In genomic region chr14:57502581-57503254, GRCh38 we compare ENCODE assay signal across 19 cellular contexts. TPM values are rescaled to one million over a fixed set of nuclear protein-coding genes. Genes with fewer than 3 reads are reported as not detected.
DNase-seq lines count a peak whose midpoint lies in the region; FAIRE-seq and TF ChIP-seq lines count a peak whose summit lies in the region.
"Had no signal": no experiment of that assay in that cellular context is flagged by ENCODE, and none has a peak within 500 bp of the region (broad histone marks: within the 10 kb centered on the region; RNA-seq: fewer than 3 reads in every experiment).

No MANE protein-coding gene starts in this region.

- H3K4me1 ChIP-seq in H1 (replicated peaks in 1 of 4; ENCODE audit: control insufficient read depth in 3 of 4, insufficient read depth in 4 of 4, low read length in 3 of 4) (peaks cover 0 to 3% (median under 1%) of the 10 kb centered on the region in 4 experiments; a peak in 3 of 7 replicates), neuronal stem cell (ENCODE audit: control insufficient read depth in 2 of 2, insufficient read depth in 1 of 2, low read depth in 1 of 2, low read length in 2 of 2) (peaks cover 0 to 7% of the 10 kb centered on the region in 2 donors), Peyer's patch (no peaks in the 10 kb centered on the region)
- H3K4me1 ChIP-seq: body of pancreas had no signal

- H3K27ac Mint-ChIP-seq in activated CD4-positive, alpha-beta T cell treated with anti-CD3 and anti-CD28 coated beads, Interleukin-2, amount 10 ng/mL, durations not matched to agents 24 days and 14 days = no peak overlapping the region
- H3K27ac Mint-ChIP-seq: progenitor cell of endocrine pancreas had no signal

- no peak overlapping the region for H4K91ac ChIP-seq in H1 (replicated peaks; ENCODE audit: insufficient read length, low read length)
- H4K91ac ChIP-seq in neuronal stem cell (ENCODE audit: low read depth, low read length, poor library complexity) = no peak overlapping the region

- TF ChIP-seq EP300 in H1 (IDR thresholded peaks at IDR 0.05; ENCODE audit: borderline replicate concordance in 1 of 2, low read depth in 2 of 2, low read length in 2 of 2) = no peak

- H2BK5ac ChIP-seq in H1 (ENCODE audit: low read depth, low read length) = no peak overlapping the region
- no peak overlapping the region for H2BK5ac ChIP-seq in neuronal stem cell (ENCODE audit: low read length)

- no peaks in the 10 kb centered on the region for H3K27me3 Mint-ChIP-seq in activated CD4-positive, alpha-beta T cell treated with anti-CD3 and anti-CD28 coated beads, Interleukin-2, amount 10 ng/mL, durations not matched to agents 24 days and 14 days
- H3K27me3 Mint-ChIP-seq: progenitor cell of endocrine pancreas had no signal

- no peak for FAIRE-seq in H1 (lab: Jason Lieb, UNC)
- FAIRE-seq: frontal cortex, islet of Langerhans had no signal

- H3K27ac ChIP-seq in H1 (ENCODE audit: low read depth, low read length) (no peak overlapping the region), neuronal stem cell (replicated peaks; ENCODE audit: low read length) (no peak overlapping the region), Peyer's patch (no peak overlapping the region)
- H3K27ac ChIP-seq: body of pancreas, suprapubic skin had no signal

- no peaks in the 10 kb centered on the region for H3K36me3 ChIP-seq in H1 (ENCODE audit: control insufficient read depth in 2 of 4, insufficient read depth in 4 of 4, low read length in 3 of 4)
- H3K36me3 ChIP-seq in neuronal stem cell (replicated peaks in 1 of 2; ENCODE audit: control insufficient read depth in 2 of 2, insufficient read depth in 2 of 2, low read length in 2 of 2) = no peaks in the 10 kb centered on the region
- no peaks in the 10 kb centered on the region for H3K36me3 ChIP-seq in Peyer's patch
- H3K36me3 ChIP-seq: suprapubic skin had no signal

- H2BK12ac ChIP-seq in H1 (ENCODE audit: low read depth, low read length) = peak overlapping the region; percentile 62; the same call in 1 of the 2 replicates
- H2BK12ac ChIP-seq in neuronal stem cell (ENCODE audit: low read length) = no peak overlapping the region

- H3K9me3 Mint-ChIP-seq in activated CD4-positive, alpha-beta T cell treated with anti-CD3 and anti-CD28 coated beads, Interleukin-2, amount 10 ng/mL, durations not matched to agents 24 days and 14 days = no peaks in the 10 kb centered on the region

- H3K9me3 ChIP-seq in H1 (ENCODE audit: insufficient read depth in 2 of 2, low read depth in 1 of 2, low read length in 1 of 2) (no peaks in the 10 kb centered on the region), neuronal stem cell (replicated peaks in 1 of 2; ENCODE audit: control insufficient read depth in 2 of 2, insufficient read depth in 1 of 2, low read depth in 1 of 2, low read length in 2 of 2) (no peaks in the 10 kb centered on the region), Peyer's patch (no peaks in the 10 kb centered on the region)
- H3K9me3 ChIP-seq: body of pancreas, suprapubic skin had no signal

- no peaks in the 10 kb centered on the region; the same call in 1 of the 2 replicates for H3K23me2 ChIP-seq in H1 (ENCODE audit: low read depth, low read length)

- no peak overlapping the region for H2AK5ac ChIP-seq in H1 (ENCODE audit: low read depth, low read length)
- no peak overlapping the region for H2AK5ac ChIP-seq in neuronal stem cell (ENCODE audit: low read depth, low read length)

- intact Hi-C loops in activated CD4-positive, alpha-beta T cell treated with anti-CD3 and anti-CD28 coated beads, Interleukin-2, amount 10 ng/mL, durations not matched to agents 24 days and 14 days (cut with micrococcal nuclease) = no loop called here

- H4K5ac ChIP-seq in H1 (ENCODE audit: insufficient read length, low read depth, low read length) = no peak overlapping the region

- no peak overlapping the region for H3K4ac ChIP-seq in H1 (replicated peaks; ENCODE audit: insufficient read length, low read depth, low read length)
- no peak overlapping the region for H3K4ac ChIP-seq in neuronal stem cell (ENCODE audit: low read length)

- TF ChIP-seq POLR2A in H1 (IDR thresholded peaks at IDR 0.05; ENCODE audit: control extremely low read depth in 1 of 2, low read depth in 2 of 2, low read length in 2 of 2) (no peak), Peyer's patch (IDR thresholded peaks at IDR 0.05) (no peak)

- 93% methylated on average over 8 of the region's 8 CpGs; no CpG with 5 or more reads in 1 of the 2 experiments for WGBS in H1 (ENCODE audit: extremely low coverage in 1 of 2, insufficient coverage in 1 of 2, insufficient read length in 1 of 2, insufficient replicate concordance in 2 of 2, low coverage in 1 of 2, low lambda C conversion rate in 2 of 2, missing lambda C conversion rate in 1 of 2), 2 experiments
- no CpG with 5 or more reads among the region's 8 CpGs for WGBS in neuronal stem cell (ENCODE audit: extremely low coverage in 2 of 2, insufficient read length in 2 of 2, insufficient replicate concordance in 1 of 2), 2 donors

- no peak overlapping the region for H3K23ac ChIP-seq in H1 (ENCODE audit: insufficient read length)
- no peak overlapping the region for H3K23ac ChIP-seq in neuronal stem cell (ENCODE audit: low read depth, low read length, poor library complexity)

- H3K14ac ChIP-seq in H1 (ENCODE audit: insufficient read length) (no peak overlapping the region), neuronal stem cell (ENCODE audit: low read length) (no peak overlapping the region)

- 0 out of 2 replicates have a peak overlapping the region, but pooled peaks have one; percentile 13 for H2BK20ac ChIP-seq in H1 (ENCODE audit: low read length)

- CTCF ChIA-PET in H1 (lab: Charles Lee; ENCODE audit: partially characterized antibody) = interaction anchor here (1.0 to 2.4 kb wide), 4 partner anchors 13 to 24 kb away, joined by 3 to 6 read pairs (median 4); no protein-coding TSS in a partner anchor

- no peak overlapping the region for H3K4me3 Mint-ChIP-seq in activated CD4-positive, alpha-beta T cell treated with anti-CD3 and anti-CD28 coated beads, Interleukin-2, amount 10 ng/mL, durations not matched to agents 24 days and 14 days

- H3K4me2 ChIP-seq in H1 (ENCODE audit: insufficient read depth in 1 of 2, low read depth in 2 of 2, low read length in 2 of 2) (no peak overlapping the region), neuronal stem cell (ENCODE audit: insufficient read depth, low read length, poor library complexity, severe bottlenecking) (no peak overlapping the region)

- H3K36me3 Mint-ChIP-seq in activated CD4-positive, alpha-beta T cell treated with anti-CD3 and anti-CD28 coated beads, Interleukin-2, amount 10 ng/mL, durations not matched to agents 24 days and 14 days (ENCODE audit: low read depth) = no peaks in the 10 kb centered on the region

- H3K4me1 Mint-ChIP-seq in activated CD4-positive, alpha-beta T cell treated with anti-CD3 and anti-CD28 coated beads, Interleukin-2, amount 10 ng/mL, durations not matched to agents 24 days and 14 days = no peaks in the 10 kb centered on the region

- H2BK120ac ChIP-seq in H1 (replicated peaks; ENCODE audit: low read depth, low read length) (no peak overlapping the region), neuronal stem cell (ENCODE audit: low read depth, low read length) (no peak overlapping the region)

- no peak for TF ChIP-seq CTCF in H1 (IDR thresholded peaks at IDR 0.05; ENCODE audit: control extremely low read depth in 1 of 3, insufficient read depth in 1 of 3, low read depth in 1 of 3, low read length in 3 of 3)
- no peak for TF ChIP-seq CTCF in Peyer's patch (IDR thresholded peaks at IDR 0.05)

- no peak overlapping the region for H3K18ac ChIP-seq in H1 (ENCODE audit: extremely low read depth, low read length)
- H3K18ac ChIP-seq in neuronal stem cell (ENCODE audit: low read length) = peak overlapping the region; percentile 8

- POLR2A ChIA-PET in H1 (lab: Charles Lee; ENCODE audit: partially characterized antibody) = no interaction called here

- no peaks in the 10 kb centered on the region for H3K79me2 ChIP-seq in H1 (ENCODE audit: control insufficient read depth in 1 of 2, insufficient read depth in 2 of 2, low read length in 2 of 2)

- H3K56ac ChIP-seq in H1 (replicated peaks; ENCODE audit: insufficient read length, low read depth, low read length) = no peak overlapping the region

- H2AFZ ChIP-seq in H1 (ENCODE audit: low read length) (no peak overlapping the region), neuronal stem cell (ENCODE audit: low read length) (no peak overlapping the region)

- H4K8ac ChIP-seq in H1 (ENCODE audit: extremely low read depth, insufficient read depth, low read length) (no peak overlapping the region), neuronal stem cell (ENCODE audit: low read depth, low read length) (no peak overlapping the region)

- H2BK15ac ChIP-seq in H1 (ENCODE audit: low read length) (no peak overlapping the region), neuronal stem cell (ENCODE audit: low read length) (no peak overlapping the region)

- H3K9ac ChIP-seq in H1 (replicated peaks in 1 of 4; ENCODE audit: extremely low read depth in 1 of 4, low read depth in 3 of 4, low read length in 3 of 4) (no peak overlapping the region; a peak in 1 of 7 replicates), neuronal stem cell (ENCODE audit: low read depth, low read length, poor library complexity) (no peak overlapping the region)

- no peaks in the 10 kb centered on the region for H3K79me1 ChIP-seq in H1 (ENCODE audit: low read depth, low read length)
- no peaks in the 10 kb centered on the region for H3K79me1 ChIP-seq in neuronal stem cell (ENCODE audit: low read depth, low read length)

- no peak overlapping the region for H3K4me3 ChIP-seq in H1 (ENCODE audit: extremely low read depth in 1 of 4, insufficient read depth in 2 of 4, low read depth in 3 of 4, low read length in 4 of 4)
- H3K4me3 ChIP-seq in neuronal stem cell (ENCODE audit: low read length in 2 of 2) = no peak overlapping the region
- H3K4me3 ChIP-seq in Peyer's patch = no peak overlapping the region
- H3K4me3 ChIP-seq: body of pancreas, suprapubic skin had no signal

- H4K20me1 ChIP-seq in H1 (replicated peaks in 1 of 2; ENCODE audit: control insufficient read depth in 1 of 2, insufficient read depth in 2 of 2, low read length in 2 of 2) = no peaks in the 10 kb centered on the region

- DNase-seq in DMS79 treated with DMSO at 0.1 percent for 48 hours (lab: John Stamatoyannopoulos, UW) (peak; percentile 100), NCI-H2107 (lab: John Stamatoyannopoulos, UW) (peak; percentile 7), H1 (ENCODE audit: low read depth in 1 of 2, low spot score in 2 of 2) (no peak), neuronal stem cell (ENCODE audit: low spot score) (no peak), Peyer's patch (no peak), SW480 (ENCODE audit: low spot score) (no peak), NCI-H526 treated with DMSO at 0.1 percent for 48 hours (lab: John Stamatoyannopoulos, UW) (no peak)
- no peak for DNase-seq in activated CD4-positive, alpha-beta T cell treated with anti-CD3 and anti-CD28 coated beads, Interleukin-2, amount 10 ng/mL, durations not matched to agents 24 days and 14 days
- DNase-seq: activated CD8-positive, alpha-beta memory T cell treated with anti-CD3 and anti-CD28 coated beads for 24 hours; activated effector memory CD4-positive, alpha-beta T cell treated with anti-CD3 and anti-CD28 coated beads, Interleukin-2, amount 50 U/mL, for 16 hours; AML-193; GOT3; midbrain; NCI-H1417 treated with DMSO at 0.1 percent for 48 hours had no signal

- H3K27me3 ChIP-seq in H1 (replicated peaks in 1 of 4; ENCODE audit: control insufficient read depth in 3 of 4, extremely low read depth in 1 of 4, insufficient read depth in 3 of 4, low read length in 3 of 4) (no peaks in the 10 kb centered on the region), neuronal stem cell (ENCODE audit: control insufficient read depth in 3 of 3, insufficient read depth in 3 of 3, low read depth in 1 of 3, low read length in 3 of 3) (no peaks in the 10 kb centered on the region), Peyer's patch (no peaks in the 10 kb centered on the region)
- H3K27me3 ChIP-seq: body of pancreas, suprapubic skin had no signal

- no peak for TF ChIP-seq RAD21 in H1 (IDR thresholded peaks at IDR 0.05 in 1 of 2, conservative IDR thresholded peaks at IDR 0.05 in 1 of 2; ENCODE audit: low read depth in 2 of 2, low read length in 2 of 2)

RNA-seq across cellular contexts. Expression of gene CCDC198, which starts 9.1 kb away (rescaled TPM):
- not detected in 2 replicates for total RNA-seq in H1 (2021; fragmentation: NEBNext Ultra II Directional; extraction: Animal tissue kit (Norgen Biotek cat#: 25700))
- polyA plus RNA-seq in H1 (2011; rRNA removed) = not detected in 2 replicates
- polyA plus RNA-seq in H1 (2011; cell fraction: cytosol; rRNA removed) = not detected
- not detected for polyA plus RNA-seq in H1 (2011; cell fraction: nucleus; rRNA removed)
- not detected in 4 replicates for polyA plus RNA-seq in H1 (2012, experiment 1 of 2)
- not detected for polyA plus RNA-seq in H1 (2012, experiment 2 of 2)
- not detected for polyA plus RNA-seq in H1 (2013, experiment 1 of 2)
- not detected for polyA plus RNA-seq in H1 (2013, experiment 2 of 2)
- polyA minus RNA-seq in H1 (2011; rRNA and poly(A)+ RNA removed) = not detected in 2 replicates
- polyA minus RNA-seq in H1 (2011; cell fraction: cytosol; rRNA and poly(A)+ RNA removed) = not detected
- not detected for polyA minus RNA-seq in H1 (2011; cell fraction: nucleus; rRNA and poly(A)+ RNA removed)
- polyA plus RNA-seq in neuronal stem cell (2013, experiment 1 of 2) = 0.06 TPM
- not detected for polyA plus RNA-seq in neuronal stem cell (2013, experiment 2 of 2)
- not detected in 2 replicates for total RNA-seq in activated CD4-positive, alpha-beta T cell treated with anti-CD3 and anti-CD28 coated beads, Interleukin-2, amount 10 ng/mL, durations not matched to agents 24 days and 14 days
- total RNA-seq in Peyer's patch = not detected
- total RNA-seq: frontal cortex, suprapubic skin had no signal

Comparison
In these comparisons a context has a peak if more than half of its experiments do, and no peak if none do; other contexts are left out.
1. DNase-seq: peak in DMS79 treated with DMSO at 0.1 percent for 48 hours (single experiment) and NCI-H2107 (single experiment); none in H1 (0 of 2), neuronal stem cell (single experiment), activated CD4-positive, alpha-beta T cell treated with anti-CD3 and anti-CD28 coated beads, Interleukin-2, amount 10 ng/mL, durations not matched to agents 24 days and 14 days (single experiment), Peyer's patch (0 of 3), SW480 (single experiment) and NCI-H526 treated with DMSO at 0.1 percent for 48 hours (single experiment).